12 cellular contexts compared by ENCODE assay signal in genomic region chr14:90839024-90839888, GRCh38. TPM values are rescaled to one million over a fixed set of nuclear protein-coding genes. Genes with fewer than 3 reads are reported as not detected.
A peak's percentile ranks its signal among the peaks of the same experiment; 100 is the strongest.
DNase-seq lines count a peak whose midpoint lies in the region; ATAC-seq and TF ChIP-seq lines count a peak whose summit lies in the region.
"Had no signal": no experiment of that assay in that cellular context is flagged by ENCODE, and none has a peak within 500 bp of the region (broad histone marks: within the 10 kb centered on the region; RNA-seq: fewer than 3 reads in every experiment).

No MANE protein-coding gene starts in this region.

- H3K4me1 ChIP-seq in mammary epithelial cell (ENCODE audit: insufficient read depth, low read length) = peaks cover 3% of the 10 kb centered on the region
- H3K4me1 ChIP-seq in hepatocyte (ENCODE audit: insufficient read depth) = no peaks in the 10 kb centered on the region

- peak; percentile 30 for DNase-seq in BJ (ENCODE audit: low read depth)
- no peak for DNase-seq in mammary epithelial cell
- DNase-seq in hepatocyte (ENCODE audit: low spot score) = peak; percentile 3
- DNase-seq in sciatic nerve (ENCODE audit: low spot score) = peak; percentile 82
- DNase-seq in SIG-M5 (lab: John Stamatoyannopoulos, UW) = no peak
- DNase-seq in NCI-H446 (lab: John Stamatoyannopoulos, UW) = no peak
- no peak for DNase-seq in stimulated activated naive CD8-positive, alpha-beta T cell treated with anti-CD3 and anti-CD28 coated beads, Interleukin-15, Interleukin-2, amounts not matched to agents 100 U/mL and 50 U/mL, for 24 hours
- DNase-seq: activated naive CD8-positive, alpha-beta T cell treated with anti-CD3 and anti-CD28 coated beads, Interleukin-2, amount 50 U/mL, for 24 hours; NCI-H1092 treated with DMSO at 0.1 percent for 48 hours had no signal

- POLR2A ChIA-PET in BJ (lab: Charles Lee) = no interaction called here

- no TSS peak for BruUV-seq in mammary epithelial cell (replicated peaks; lab: Mats Ljungman, UMichigan)

- H3K4me3 ChIP-seq in BJ (ENCODE audit: low read depth, low read length) (no peak overlapping the region), mammary epithelial cell (replicated peaks in 1 of 3; ENCODE audit: insufficient read depth in 1 of 3, low read depth in 2 of 3, low read length in 3 of 3) (no peak overlapping the region), hepatocyte (no peak overlapping the region)

- intact Hi-C loops in mammary epithelial cell (cut with micrococcal nuclease) = no loop called here
- intact Hi-C loops in sciatic nerve (cut with DNase I) = no loop called here

- TF ChIP-seq CTCF in BJ (IDR thresholded peaks at IDR 0.05; ENCODE audit: insufficient read depth, low read depth, low read length) = no peak
- no peak for TF ChIP-seq CTCF in mammary epithelial cell (conservative IDR thresholded peaks at IDR 0.05 in 1 of 2, IDR thresholded peaks at IDR 0.05 in 1 of 2; ENCODE audit: extremely low read depth in 1 of 2, insufficient read depth in 1 of 2, low read depth in 1 of 2, low read length in 2 of 2)
- TF ChIP-seq CTCF in hepatocyte (IDR thresholded peaks at IDR 0.05; ENCODE audit: poor library complexity) = no peak

- 65% methylated on average over 10 of the region's 10 CpGs for WGBS in mammary epithelial cell (ENCODE audit: low coverage, missing lambda C conversion rate)
- WGBS in hepatocyte (ENCODE audit: low lambda C conversion rate, missing lambda C conversion rate) = 74% methylated on average over 10 of the region's 10 CpGs

- H3K9ac ChIP-seq in mammary epithelial cell (ENCODE audit: insufficient read depth, low read length) = no peak overlapping the region

- peak; percentile 95 for ATAC-seq in sciatic nerve
- ATAC-seq in HG02678 (IDR thresholded peaks at IDR 0.05; ENCODE audit: unreplicated experiment) = no peak
- no peak for ATAC-seq in stimulated activated naive CD8-positive, alpha-beta T cell treated with anti-CD3 and anti-CD28 coated beads, Interleukin-15, Interleukin-2, amounts not matched to agents 100 U/mL and 50 U/mL, for 24 hours
- ATAC-seq: activated CD4-positive, CD25-positive, alpha-beta regulatory T cell treated with anti-CD3 and anti-CD28 coated beads, Interleukin-2, amount 50 U/mL, for 24 hours; activated naive CD8-positive, alpha-beta T cell treated with anti-CD3 and anti-CD28 coated beads, Interleukin-2, amount 50 U/mL, for 24 hours had no signal

- H3K79me2 ChIP-seq in mammary epithelial cell (ENCODE audit: insufficient read depth, low read length) = no peaks in the 10 kb centered on the region
- H3K79me2 ChIP-seq in hepatocyte = no peaks in the 10 kb centered on the region

- in situ Hi-C loops in mammary epithelial cell (cut with MboI; ENCODE audit: low sequenced_read_pairs in 2 of 2) = no loop called here

- H3K27me3 ChIP-seq in BJ (ENCODE audit: control insufficient read depth, insufficient read depth, low read length) (no peaks in the 10 kb centered on the region), mammary epithelial cell (ENCODE audit: insufficient read depth, low read length) (no peaks in the 10 kb centered on the region), hepatocyte (no peaks in the 10 kb centered on the region)

- H3K4me2 ChIP-seq in mammary epithelial cell (ENCODE audit: insufficient read depth, low read depth, low read length) (no peak overlapping the region), hepatocyte (no peak overlapping the region)

- CTCF ChIA-PET in BJ (lab: Yijun Ruan, JAX) = no interaction called here
- CTCF ChIA-PET in mammary epithelial cell (lab: Charles Lee; ENCODE audit: low non-redundant PET) = no interaction called here

- H3K27ac ChIP-seq in mammary epithelial cell (ENCODE audit: insufficient read depth, low read depth, low read length) (no peak overlapping the region), hepatocyte (no peak overlapping the region)
- H3K27ac ChIP-seq: C4-2B had no signal

- no peaks in the 10 kb centered on the region for H3K9me2 ChIP-seq in hepatocyte (replicated peaks; ENCODE audit: insufficient read depth)

- H3K36me3 ChIP-seq in BJ (ENCODE audit: control insufficient read depth, insufficient read depth, low read length) (no peaks in the 10 kb centered on the region), mammary epithelial cell (ENCODE audit: insufficient read depth, low read length) (no peaks in the 10 kb centered on the region), hepatocyte (replicated peaks; ENCODE audit: insufficient read depth, low read depth) (no peaks in the 10 kb centered on the region)

- no peaks in the 10 kb centered on the region for H3K9me3 ChIP-seq in mammary epithelial cell (replicated peaks; ENCODE audit: insufficient read depth, low read length)
- H3K9me3 ChIP-seq in hepatocyte (ENCODE audit: low read depth) = no peaks in the 10 kb centered on the region

- H2AFZ ChIP-seq in mammary epithelial cell (ENCODE audit: low read depth, low read length) (peak overlapping the region; percentile 66), hepatocyte (no peak overlapping the region)

- H4K20me1 ChIP-seq in mammary epithelial cell (ENCODE audit: insufficient read depth, low read length) (no peaks in the 10 kb centered on the region), hepatocyte (ENCODE audit: insufficient read depth, poor library complexity, severe bottlenecking) (no peaks in the 10 kb centered on the region)

- dilution Hi-C loops in mammary epithelial cell (cut with HindIII; ENCODE audit: low sequenced_read_pairs) = no loop called here

RNA-seq across cellular contexts. Expression of gene TTC7B, which starts 23.0 kb away (rescaled TPM):
- polyA plus RNA-seq in BJ (2011; rRNA removed) (34.0 and 46.9 TPM in 2 replicates), mammary epithelial cell (23.0 TPM), hepatocyte (16.2 and 25.5 TPM in 2 replicates)
- 51.7 and 62.0 TPM in 2 replicates for polyA minus RNA-seq in BJ (2011; rRNA and poly(A)+ RNA removed)
- total RNA-seq in mammary epithelial cell (10 to 100 TPM; 15.2 to 29.3 TPM), hepatocyte (10.7 and 16.1 TPM in 2 replicates), sciatic nerve (41.4 TPM)
- 119 TPM for polyA minus RNA-seq in mammary epithelial cell

Comparison
In these comparisons a context has a peak if more than half of its experiments do, and no peak if none do; other contexts are left out.
1. DNase-seq: peak in BJ (single experiment), hepatocyte (single experiment) and sciatic nerve (single experiment); none in mammary epithelial cell (single experiment), SIG-M5 (single experiment), NCI-H446 (0 of 2) and stimulated activated naive CD8-positive, alpha-beta T cell treated with anti-CD3 and anti-CD28 coated beads, Interleukin-15, Interleukin-2, amounts not matched to agents 100 U/mL and 50 U/mL, for 24 hours (single experiment).